13 cellular contexts compared by ENCODE assay signal in the genomic region with DNA sequence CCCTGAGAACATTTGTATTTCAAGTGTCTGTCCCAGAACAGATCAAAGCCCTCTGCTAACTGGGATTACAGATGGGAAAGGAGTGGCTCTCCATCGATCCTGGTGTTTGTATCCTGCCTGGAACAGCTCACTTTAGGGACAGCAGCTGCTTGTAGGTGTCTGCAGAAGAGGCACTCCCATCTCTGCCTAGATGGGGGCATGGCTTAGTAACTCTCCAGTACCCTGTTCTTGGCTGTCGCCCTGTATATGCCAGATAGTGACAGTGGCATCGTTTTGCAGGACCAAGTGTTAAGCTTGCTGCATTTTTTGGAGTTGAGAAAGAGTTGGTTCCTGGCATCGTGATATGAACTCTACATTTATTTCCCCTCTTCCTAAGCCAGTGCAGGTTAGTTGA.
DNase-seq lines count a peak whose midpoint lies in the region; ATAC-seq and TF ChIP-seq lines count a peak whose summit lies in the region.
"Had no signal": no experiment of that assay in that cellular context is flagged by ENCODE, and none has a peak within 500 bp of the region (broad histone marks: within the 10 kb centered on the region; RNA-seq: fewer than 3 reads in every experiment).

No MANE protein-coding gene starts in this region.

- no peaks in the 10 kb centered on the region for H3K36me3 ChIP-seq in BLaER1
- H3K36me3 ChIP-seq in CD4-positive, alpha-beta memory T cell (ENCODE audit: insufficient read depth, low read length): no peaks in the 10 kb centered on the region
- H3K36me3 ChIP-seq: BE2C had no signal

- H3K27ac ChIP-seq in BLaER1 (0 out of 2 replicates have a peak overlapping the region, but pooled peaks have one; percentile 15), right cardiac atrium (ENCODE audit: low read length) (peak overlapping the region; percentile 74)
- no peak overlapping the region for H3K27ac ChIP-seq in CD4-positive, alpha-beta memory T cell (ENCODE audit: low read depth, low read length)

- H3K27ac Mint-ChIP-seq in CD4-positive, alpha-beta memory T cell: no peak overlapping the region
- H3K27ac Mint-ChIP-seq: activated CD4-positive, alpha-beta memory T cell treated with anti-CD3 and anti-CD28 coated beads for 36 hours; T-helper 2 cell treated with Interferon-gamma antibody and Interleukin-4, amounts not matched to agents 5 μg/mL and 100 μg/mL, for 36 hours had no signal

- peaks cover 6 to 8% of the 10 kb centered on the region in 2 donors for H3K27me3 Mint-ChIP-seq in CD4-positive, alpha-beta memory T cell

- peaks cover 62% of the 10 kb centered on the region for H3K4me1 ChIP-seq in BLaER1
- peaks cover 41% of the 10 kb centered on the region for H3K4me1 ChIP-seq in right cardiac atrium (ENCODE audit: control insufficient read depth, insufficient read depth, low read length)
- H3K4me1 ChIP-seq in CD4-positive, alpha-beta memory T cell (ENCODE audit: insufficient read depth, low read length): peaks cover 12% of the 10 kb centered on the region
- H3K4me1 ChIP-seq: BE2C had no signal

- ATAC-seq in right cardiac atrium: peak; percentile 30 to 32
- no peak for ATAC-seq in GM18511 (IDR thresholded peaks at IDR 0.05; ENCODE audit: unreplicated experiment)
- ATAC-seq: GM12878 had no signal

- no peaks in the 10 kb centered on the region for H3K27me3 ChIP-seq in BLaER1
- H3K27me3 ChIP-seq in right cardiac atrium (ENCODE audit: control insufficient read depth, insufficient read depth): no peaks in the 10 kb centered on the region
- H3K27me3 ChIP-seq in CD4-positive, alpha-beta memory T cell (ENCODE audit: insufficient read depth, low read length): no peaks in the 10 kb centered on the region
- H3K27me3 ChIP-seq: BE2C had no signal

- H3K4me1 Mint-ChIP-seq in CD4-positive, alpha-beta memory T cell: peaks cover 4 to 19% (median 11%) of the 10 kb centered on the region in 4 donors

- peak overlapping the region; percentile 80 for H3K4me2 ChIP-seq in BLaER1

- POLR2A ChIA-PET in CD4-positive, alpha-beta memory T cell (lab: Charles Lee; ENCODE audit: partially characterized antibody): no interaction called here

- H3K36me3 Mint-ChIP-seq in CD4-positive, alpha-beta memory T cell: no peaks in the 10 kb centered on the region
- H3K36me3 Mint-ChIP-seq: activated CD4-positive, alpha-beta memory T cell treated with anti-CD3 and anti-CD28 coated beads for 36 hours had no signal

- no peaks in the 10 kb centered on the region for H3K9me3 ChIP-seq in BLaER1
- H3K9me3 ChIP-seq in right cardiac atrium (ENCODE audit: control insufficient read depth, low read length): no peaks in the 10 kb centered on the region
- H3K9me3 ChIP-seq in CD4-positive, alpha-beta memory T cell (ENCODE audit: control insufficient read depth in 1 of 2, low read length in 2 of 2): no peaks in the 10 kb centered on the region
- H3K9me3 ChIP-seq: BE2C had no signal

- no peak for TF ChIP-seq CTCF in WI38 (IDR thresholded peaks at IDR 0.05; ENCODE audit: low read depth, low read length)

- DNase-seq in right cardiac atrium (no peak), skeletal muscle cell (ENCODE audit: low read depth) (no peak), UCSD-AML1 (lab: John Stamatoyannopoulos, UW; ENCODE audit: unreplicated experiment) (no peak)
- no peak for DNase-seq in activated CD4-positive, alpha-beta T cell treated with anti-CD3 and anti-CD28 coated beads, Interleukin-2, amount 50 U/mL, for 48 hours
- no peak for DNase-seq in CD4-positive, alpha-beta memory T cell
- DNase-seq: activated CD4-positive, alpha-beta memory T cell treated with anti-CD3 and anti-CD28 coated beads for 36 hours; BE2C; effector memory CD4-positive, alpha-beta T cell had no signal

- CTCF ChIA-PET in CD4-positive, alpha-beta memory T cell (lab: Charles Lee; ENCODE audit: partially characterized antibody): interaction anchor here (1.4 kb wide), 1 partner anchor 8 kb away, joined by 3 read pairs; no protein-coding TSS in a partner anchor

- intact Hi-C loops in right cardiac atrium (cut with DNase I): no loop called here
- intact Hi-C loops in CD4-positive, alpha-beta memory T cell (cut with micrococcal nuclease): no loop called here

- no peak overlapping the region for H3K9ac ChIP-seq in BLaER1

- 45% methylated on average over 4 of the region's 4 CpGs for WGBS in right cardiac atrium

- no peaks in the 10 kb centered on the region for H3K9me3 Mint-ChIP-seq in CD4-positive, alpha-beta memory T cell
- H3K9me3 Mint-ChIP-seq: activated CD4-positive, alpha-beta memory T cell treated with anti-CD3 and anti-CD28 coated beads for 36 hours; T-helper 2 cell treated with Interferon-gamma antibody and Interleukin-4, amounts not matched to agents 5 μg/mL and 100 μg/mL, for 36 hours had no signal

- H3K4me3 ChIP-seq in BLaER1: no peak overlapping the region
- H3K4me3 ChIP-seq in WI38 (ENCODE audit: low read depth, low read length): peak overlapping the region; percentile 43
- H3K4me3 ChIP-seq in right cardiac atrium (ENCODE audit: low read length): no peak overlapping the region
- peak overlapping the region; percentile 22 for H3K4me3 ChIP-seq in skeletal muscle cell (ENCODE audit: low read depth, low read length)
- no peak overlapping the region for H3K4me3 ChIP-seq in CD4-positive, alpha-beta memory T cell (ENCODE audit: low read length in 2 of 2)
- H3K4me3 ChIP-seq: GM12878 had no signal

- no peak overlapping the region for H3K4me3 Mint-ChIP-seq in CD4-positive, alpha-beta memory T cell
- H3K4me3 Mint-ChIP-seq: activated CD4-positive, alpha-beta memory T cell treated with anti-CD3 and anti-CD28 coated beads for 36 hours; T-helper 2 cell treated with Interferon-gamma antibody and Interleukin-4, amounts not matched to agents 5 μg/mL and 100 μg/mL, for 36 hours had no signal

- peaks cover 82% of the 10 kb centered on the region for H4K20me1 ChIP-seq in BLaER1

Comparison
In these comparisons a context has a peak if more than half of its experiments do, and no peak if none do; other contexts are left out.
1. H3K4me3 ChIP-seq: peak in WI38 (single experiment) and skeletal muscle cell (single experiment); none in BLaER1 (single experiment), right cardiac atrium (single experiment) and CD4-positive, alpha-beta memory T cell (0 of 2).